In genomic region chr5:31864015-31864414, GRCh38 we compare ENCODE assay signal across 28 cellular contexts.
DNase-seq lines count a peak whose midpoint lies in the region; ATAC-seq and TF ChIP-seq lines count a peak whose summit lies in the region.
"Had no signal": no experiment of that assay in that cellular context is flagged by ENCODE, and none has a peak within 500 bp of the region (broad histone marks: within the 10 kb centered on the region; RNA-seq: fewer than 3 reads in every experiment).

No MANE protein-coding gene starts in this region.

- no peaks in the 10 kb centered on the region for H3K36me3 ChIP-seq in psoas muscle (ENCODE audit: insufficient read depth in 1 of 2, low read depth in 1 of 2)
- H3K36me3 ChIP-seq: breast epithelium, HAP-1, left lung had no signal

- intact Hi-C loops in psoas muscle (cut with DNase I) = no loop called here

- H3K4me3 ChIP-seq in psoas muscle = no peak overlapping the region
- H3K4me3 ChIP-seq: breast epithelium, HAP-1, heart left ventricle, left lung, smooth muscle cell, tibial nerve had no signal

- TF ChIP-seq CTCF in glutamatergic neuron (IDR thresholded peaks at IDR 0.05; ENCODE audit: partially characterized antibody, unreplicated experiment) (no peak), nephron progenitor cell (IDR thresholded peaks at IDR 0.05) (no peak), psoas muscle (IDR thresholded peaks at IDR 0.05) (no peak)

- DNase-seq in DMS 273 (lab: John Stamatoyannopoulos, UW; ENCODE audit: unreplicated experiment) (peak; percentile 43), DMS 273 treated with DMSO at 0.1 percent for 48 hours (lab: John Stamatoyannopoulos, UW) (no peak), glutamatergic neuron (no peak), nephron progenitor cell (no peak), globus pallidus (ENCODE audit: low spot score) (no peak), psoas muscle (no peak)
- DNase-seq: activated B cell treated with CpG ODN at 0.5 μM for 24 hours; activated CD4-positive, alpha-beta T cell treated with anti-CD3 and anti-CD28 coated beads, Interleukin-2, amount 50 U/mL, for 1 hour; activated naive CD4-positive, alpha-beta T cell treated with anti-CD3 and anti-CD28 coated beads for 36 hours; amniotic stem cell; CD4-positive, CD25-positive, alpha-beta regulatory T cell; effector CD4-positive, alpha-beta T cell; erythroblast; heart left ventricle; left lung; NCI-H1105; NCI-H187 treated with DMSO at 0.1 percent for 48 hours; NCI-H226; stimulated activated CD4-positive, alpha-beta T cell treated with anti-CD3 and anti-CD28 coated beads, Interleukin-1b, Interleukin-23, amount 100 ng/mL, for 48 hours had no signal

- peaks cover 15% of the 10 kb centered on the region for H3K36me3 Mint-ChIP-seq in glutamatergic neuron (ENCODE audit: unreplicated experiment)
- peaks cover 18% of the 10 kb centered on the region for H3K36me3 Mint-ChIP-seq in nephron progenitor cell (ENCODE audit: low read depth)

- peak overlapping the region; percentile 78 for H3K27ac Mint-ChIP-seq in glutamatergic neuron (ENCODE audit: unreplicated experiment)
- H3K27ac Mint-ChIP-seq in nephron progenitor cell = peak overlapping the region; percentile 95
- H3K27ac Mint-ChIP-seq: activated B cell treated with CpG ODN at 0.5 μM for 24 hours; CD4-positive, CD25-positive, alpha-beta regulatory T cell; T-helper 2 cell treated with Interferon-gamma antibody and Interleukin-4, amounts not matched to agents 5 μg/mL and 100 μg/mL, for 36 hours had no signal

- peaks cover 0 to 7% (median 0%) of the 10 kb centered on the region in 3 donors for H3K27me3 ChIP-seq in psoas muscle (ENCODE audit: insufficient read depth in 3 of 3, low read length in 2 of 3)
- H3K27me3 ChIP-seq: breast epithelium, heart left ventricle, left lung, tibial nerve had no signal

- 69 to 71% (median 70%) methylated on average over 4 of the region's 4 CpGs for WGBS in psoas muscle, 3 donors

- H3K9me3 Mint-ChIP-seq in glutamatergic neuron (ENCODE audit: unreplicated experiment) = peaks cover 12% of the 10 kb centered on the region
- H3K9me3 Mint-ChIP-seq in nephron progenitor cell = peaks cover 25% of the 10 kb centered on the region

- no peak overlapping the region for H3K27ac ChIP-seq in psoas muscle
- H3K27ac ChIP-seq: 22Rv1, breast epithelium, heart left ventricle, left lung had no signal

- H3K4me1 Mint-ChIP-seq in glutamatergic neuron (ENCODE audit: low read depth, unreplicated experiment) (peaks cover 9% of the 10 kb centered on the region), nephron progenitor cell (peaks cover 8% of the 10 kb centered on the region)
- H3K4me1 Mint-ChIP-seq: activated B cell treated with CpG ODN at 0.5 μM for 24 hours; CD4-positive, CD25-positive, alpha-beta regulatory T cell had no signal

- ATAC-seq in psoas muscle (no peak), GM21619 (IDR thresholded peaks at IDR 0.05; ENCODE audit: unreplicated experiment) (no peak)
- ATAC-seq: heart left ventricle, left lung, Right ventricle myocardium inferior had no signal

- H3K27me3 Mint-ChIP-seq in glutamatergic neuron (ENCODE audit: unreplicated experiment) (peaks cover 3% of the 10 kb centered on the region), nephron progenitor cell (ENCODE audit: low read depth, poor library complexity) (peaks cover 28% of the 10 kb centered on the region)

- H3K4me3 Mint-ChIP-seq in glutamatergic neuron (ENCODE audit: unreplicated experiment) = no peak overlapping the region
- no peak overlapping the region for H3K4me3 Mint-ChIP-seq in nephron progenitor cell
- H3K4me3 Mint-ChIP-seq: activated B cell treated with CpG ODN at 0.5 μM for 24 hours; activated naive CD4-positive, alpha-beta T cell treated with anti-CD3 and anti-CD28 coated beads for 36 hours; CD4-positive, CD25-positive, alpha-beta regulatory T cell; T-helper 2 cell treated with Interferon-gamma antibody and Interleukin-4, amounts not matched to agents 5 μg/mL and 100 μg/mL, for 36 hours had no signal

- no peaks in the 10 kb centered on the region for H3K4me1 ChIP-seq in psoas muscle
- H3K4me1 ChIP-seq: breast epithelium, HAP-1 had no signal

- H3K9me3 ChIP-seq in psoas muscle = peaks cover 10% of the 10 kb centered on the region

TF ChIP-seq in PFSK-1, 5 proteins besides CTCF, POLR2A, EP300 and RAD21:
- TF ChIP-seq FOXP2 (optimal IDR thresholded peaks at IDR 0.05; ENCODE audit: borderline replicate concordance, extremely low read depth, extremely low read length, insufficient read depth) (peak; percentile 86), POLR2AphosphoS5 (IDR thresholded peaks at IDR 0.05; ENCODE audit: low read depth, low read length) (no peak), SIN3A (IDR thresholded peaks at IDR 0.05; ENCODE audit: borderline replicate concordance, insufficient read depth, low read length) (no peak), REST (IDR thresholded peaks at IDR 0.05; ENCODE audit: insufficient read depth in 1 of 2, low read depth in 2 of 2, low read length in 2 of 2) (no peak), TAF1 (IDR thresholded peaks at IDR 0.05; ENCODE audit: borderline replicate concordance, insufficient read depth, low read length) (no peak)
